ENCODE assay signal across 1 cellular context in the genomic region with DNA sequence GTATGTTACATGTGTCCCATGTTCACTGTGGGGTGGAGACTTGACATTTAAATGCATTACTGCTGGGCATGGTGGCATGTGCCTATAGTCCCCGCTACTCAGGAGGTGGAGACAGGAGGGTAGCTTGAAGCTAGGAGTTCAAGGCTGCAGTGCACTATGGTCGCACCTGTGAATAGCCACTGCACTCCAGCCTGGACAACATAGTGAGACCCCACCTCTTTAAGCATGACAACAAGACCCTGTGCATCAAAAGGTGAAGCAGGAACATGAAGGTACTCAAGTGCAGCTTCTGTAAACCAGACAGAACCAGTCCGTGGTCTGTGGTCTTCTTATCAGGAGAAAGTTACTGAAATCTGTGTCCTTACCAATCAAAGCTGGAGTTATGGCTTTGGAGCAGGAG.
TF ChIP-seq lines count a peak whose summit lies in the region.

No MANE protein-coding gene starts in this region.

TF ChIP-seq in K562, 482 proteins besides CTCF, POLR2A, EP300 and RAD21:
- TF ChIP-seq RCOR1 (IDR thresholded peaks at IDR 0.05; ENCODE audit: borderline replicate concordance in 1 of 2, low read depth in 2 of 2, low read length in 2 of 2), result 0 out of 4 replicates have a peak, but pooled peaks of 1 of the 2 experiments have one; percentile 17
- TF ChIP-seq ZNF121 (CRISPR knock-in tag; conservative IDR thresholded peaks at IDR 0.05), result peak; percentile 52; the same call in 1 of the 2 replicates
- peak; percentile 28 to 62; a peak in 2 of 4 replicates for TF ChIP-seq KDM1A (IDR thresholded peaks at IDR 0.05)
TF ChIP-seq in K562: peak in this region for 3; not testable (repeated sequence) for 479.
